In the genomic region with DNA sequence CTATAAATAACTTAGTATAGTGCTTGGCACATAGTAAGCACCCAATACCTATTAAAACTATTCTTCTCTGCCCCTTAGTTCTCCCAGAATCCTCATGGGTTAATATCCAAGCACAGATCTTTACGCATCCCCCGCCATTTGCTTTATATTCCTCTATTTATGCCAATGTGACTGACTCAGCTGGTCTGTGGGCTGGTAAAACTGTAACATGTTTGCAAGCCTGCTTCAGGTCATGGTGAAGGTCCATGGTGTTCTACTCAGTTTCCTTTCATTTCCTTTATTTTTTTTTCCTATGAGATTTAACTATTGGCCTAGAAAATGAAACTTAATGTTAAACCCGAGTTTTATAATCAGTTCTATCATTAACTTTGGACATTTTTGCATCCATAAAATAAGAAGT, we compare ENCODE assay signal across 19 cellular contexts. TPM values are rescaled to one million over a fixed set of nuclear protein-coding genes. Genes with fewer than 3 reads are reported as not detected.
DNase-seq lines count a peak whose midpoint lies in the region; ATAC-seq and TF ChIP-seq lines count a peak whose summit lies in the region.
"Had no signal": no experiment of that assay in that cellular context is flagged by ENCODE, and none has a peak within 500 bp of the region (broad histone marks: within the 10 kb centered on the region; RNA-seq: fewer than 3 reads in every experiment).

No MANE protein-coding gene starts in this region.

- H3K27me3 ChIP-seq in dorsolateral prefrontal cortex (no peaks in the 10 kb centered on the region), right lobe of liver (no peaks in the 10 kb centered on the region), thoracic aorta (replicated peaks; ENCODE audit: insufficient read depth) (no peaks in the 10 kb centered on the region)
- H3K27me3 ChIP-seq: BE2C had no signal

- H3K36me3 ChIP-seq in right lobe of liver: no peaks in the 10 kb centered on the region
- no peaks in the 10 kb centered on the region for H3K36me3 ChIP-seq in thoracic aorta
- H3K36me3 ChIP-seq: BE2C had no signal

- H3K9me3 ChIP-seq in right lobe of liver (no peaks in the 10 kb centered on the region), thoracic aorta (no peaks in the 10 kb centered on the region)
- H3K9me3 ChIP-seq: BE2C had no signal

- WGBS in right lobe of liver (ENCODE audit: insufficient coverage, low coverage, low lambda C conversion rate, missing lambda C conversion rate): 53% methylated on average over 3 of the region's 3 CpGs

- H3K4me1 ChIP-seq in right lobe of liver (no peaks in the 10 kb centered on the region), thoracic aorta (ENCODE audit: control insufficient read depth in 1 of 2, low read depth in 2 of 2) (peaks cover 10 to 17% of the 10 kb centered on the region in 2 donors)

- intact Hi-C loops in left ventricle myocardium superior (cut with micrococcal nuclease) (no loop called here), Right ventricle myocardium superior (cut with DNase I) (no loop called here), dorsolateral prefrontal cortex (cut with DNase I) (no loop called here), right lobe of liver (cut with DNase I) (no loop called here)

- TF ChIP-seq CTCF in dorsolateral prefrontal cortex (IDR thresholded peaks at IDR 0.05 in 54 of 56, conservative IDR thresholded peaks at IDR 0.05 in 2 of 56; ENCODE audit: low read depth in 1 of 56, partially characterized antibody in 56 of 56) (no peak), right lobe of liver (IDR thresholded peaks at IDR 0.05) (no peak), thoracic aorta (IDR thresholded peaks at IDR 0.05) (no peak)

- TF ChIP-seq POLR2A in right lobe of liver (IDR thresholded peaks at IDR 0.05): no peak

- ATAC-seq in left ventricle myocardium superior (peak; percentile 14), Right ventricle myocardium superior (ENCODE audit: poor library complexity) (no peak), right lobe of liver (peak in 3 of 4 donors; percentile 34 to 71 (median 53)), thoracic aorta (ENCODE audit: insufficient number of reproducible peaks, low FRiP score, low read depth) (no peak), HG02938 (IDR thresholded peaks at IDR 0.05; ENCODE audit: unreplicated experiment) (no peak)
- ATAC-seq: GM23338, HCT116 had no signal

- H3K27ac ChIP-seq in dorsolateral prefrontal cortex (peak overlapping the region in 30 of 59 donors; percentile 3 to 67 (median 42)), right lobe of liver (no peak overlapping the region), thoracic aorta (peak overlapping the region; percentile 23 to 66)
- H3K27ac ChIP-seq: PC-9, RWPE1 had no signal

- no peak overlapping the region for H3K4me3 ChIP-seq in dorsolateral prefrontal cortex
- no peak overlapping the region for H3K4me3 ChIP-seq in right lobe of liver
- no peak overlapping the region for H3K4me3 ChIP-seq in thoracic aorta
- H3K4me3 ChIP-seq: GM23338, PC-9 had no signal

- DNase-seq in left ventricle myocardium superior (no peak), Right ventricle myocardium superior (no peak), dorsolateral prefrontal cortex (no peak), right lobe of liver (no peak), thoracic aorta (ENCODE audit: low spot score) (no peak), NCI-H2081 treated with DMSO at 0.1 percent for 48 hours (lab: John Stamatoyannopoulos, UW) (no peak)
- no peak for DNase-seq in activated T-cell treated with anti-CD3 and anti-CD28 coated beads, Interleukin-2, amount 50 U/mL, for 48 hours
- DNase-seq: BE2C; CD8-positive, alpha-beta memory T cell; DMS53; MM.1S; NCI-H1105; NCI-H2107; NCI-H524; PC-9 had no signal

RNA-seq across cellular contexts. Expression of gene FRMD4B, which starts 47.0 kb away (rescaled TPM):
- total RNA-seq in left ventricle myocardium superior: 14.0 TPM
- total RNA-seq in Right ventricle myocardium superior: 16.8 TPM
- total RNA-seq in dorsolateral prefrontal cortex: 100 to 1,000 TPM in 5 of 120 experiments, 10 to 100 TPM in 114, 1 to 10 TPM in 1; 9.0 to 172 (median 40.6) TPM
- 10 to 100 TPM in 5 of 6 experiments, 1 to 10 TPM in 1; 9.2 to 21.0 (median 12.3) TPM for total RNA-seq in right lobe of liver
- total RNA-seq in thoracic aorta: 10 to 100 TPM; 57.5 to 86.1 TPM

Comparison
In these comparisons a context has a peak if more than half of its experiments do, and no peak if none do; other contexts are left out.
1. ATAC-seq: peak in left ventricle myocardium superior (single experiment) and right lobe of liver (3 of 4); none in Right ventricle myocardium superior (single experiment), thoracic aorta (single experiment) and HG02938 (single experiment).
2. H3K27ac ChIP-seq: peak in dorsolateral prefrontal cortex (30 of 59) and thoracic aorta (2 of 2); none in right lobe of liver (0 of 3).